ENCODE assay signal across 8 cellular contexts in genomic region chr2:203909946-203910476, GRCh38. TPM values are rescaled to one million over a fixed set of nuclear protein-coding genes. Genes with fewer than 3 reads are reported as not detected.
A peak's percentile ranks its signal among the peaks of the same experiment; 100 is the strongest.
DNase-seq lines count a peak whose midpoint lies in the region; ATAC-seq and TF ChIP-seq lines count a peak whose summit lies in the region.

No MANE protein-coding gene starts in this region.

- no peaks in the 10 kb centered on the region for H3K36me3 Mint-ChIP-seq in T-cell

- peak overlapping the region in 7 of 12 donors; percentile 14 to 54 (median 37) for H3K4me3 ChIP-seq in heart left ventricle
- peak overlapping the region; percentile 61 for H3K4me3 ChIP-seq in thoracic aorta

- H3K27ac ChIP-seq in heart left ventricle, result peak overlapping the region in 5 of 12 donors; percentile 2 to 58 (median 21)
- H3K27ac ChIP-seq in thoracic aorta, result no peak overlapping the region

- CTCF ChIA-PET in T-cell (lab: Charles Lee), result interaction anchor here (0.5 to 2.5 kb wide), 20 partner anchors 12 to 1336 kb away, joined by 3 to 24 read pairs (median 5); partner anchors contain the start of gene CTLA4 (in 2 of the 2)

- peaks cover 15 to 22% (median 22%) of the 10 kb centered on the region in 3 donors for H3K4me1 Mint-ChIP-seq in T-cell

- H3K4me3 Mint-ChIP-seq in T-cell, result no peak overlapping the region

- no peaks in the 10 kb centered on the region for H3K36me3 ChIP-seq in heart left ventricle
- no peaks in the 10 kb centered on the region for H3K36me3 ChIP-seq in thoracic aorta

- H3K4me1 ChIP-seq in heart left ventricle, result peaks cover 0 to 36% (median 8%) of the 10 kb centered on the region in 12 donors
- H3K4me1 ChIP-seq in thoracic aorta (ENCODE audit: control insufficient read depth in 1 of 2, low read depth in 2 of 2), result peaks cover 7 to 21% of the 10 kb centered on the region in 2 donors

- 42 to 54% (median 47%) methylated on average over 6 of the region's 6 CpGs for WGBS in heart left ventricle, 4 donors

- ATAC-seq in heart left ventricle (peak in 1 of 4 donors; percentile 4), Right ventricle myocardium inferior (no peak), T-cell (replicated peaks in 1 of 4) (no peak), thoracic aorta (ENCODE audit: insufficient number of reproducible peaks, low FRiP score, low read depth) (no peak), GM21528 (IDR thresholded peaks at IDR 0.05; ENCODE audit: low FRiP score, unreplicated experiment) (no peak), GM19455 (IDR thresholded peaks at IDR 0.05; ENCODE audit: unreplicated experiment) (no peak)

- peak overlapping the region; percentile 2 to 12 for H3K27ac Mint-ChIP-seq in T-cell

- H3K27me3 ChIP-seq in heart left ventricle, result no peaks in the 10 kb centered on the region
- H3K27me3 ChIP-seq in thoracic aorta (replicated peaks; ENCODE audit: insufficient read depth), result no peaks in the 10 kb centered on the region

- POLR2A ChIA-PET in T-cell (lab: Charles Lee), result interaction anchor here in 1 of 2 donors (0.9 kb wide), 1 partner anchor 190 kb away, joined by 5 read pairs; no protein-coding TSS in a partner anchor

- no peaks in the 10 kb centered on the region for H3K9me3 Mint-ChIP-seq in T-cell

- TF ChIP-seq POLR2A in heart left ventricle (IDR thresholded peaks at IDR 0.05), result no peak

- DNase-seq in heart left ventricle (no peak), Right ventricle myocardium inferior (ENCODE audit: missing footprints) (no peak), T-cell (no peak), kidney tubule cell (ENCODE audit: low spot score) (peak; percentile 8), thoracic aorta (ENCODE audit: low spot score) (no peak), HPDE6-E6E7 (ENCODE audit: extremely low spot score) (no peak)

- TF ChIP-seq CTCF in heart left ventricle (IDR thresholded peaks at IDR 0.05) (peak in 2 of 12 donors; percentile 3 to 33), thoracic aorta (IDR thresholded peaks at IDR 0.05) (no peak)

- intact Hi-C loops in heart left ventricle (cut with DNase I), result loop anchor here (2.0 to 10.0 kb wide), 11 partner anchors 85 to 685 kb away; partner anchors contain the start of gene CYP20A1 (in 1 of the 10)
- intact Hi-C loops in Right ventricle myocardium inferior (cut with DNase I), result loop anchor here (2.0 to 5.0 kb wide), 3 partner anchors 95 to 425 kb away; no protein-coding TSS in a partner anchor

- H3K9me3 ChIP-seq in heart left ventricle (no peaks in the 10 kb centered on the region), thoracic aorta (no peaks in the 10 kb centered on the region)

- H3K27me3 Mint-ChIP-seq in T-cell, result no peaks in the 10 kb centered on the region

RNA-seq across cellular contexts. Expression of gene ICOS, which starts 26.6 kb away (rescaled TPM):
- total RNA-seq in heart left ventricle (under 1 TPM in 2 of 9 donors, not detected in 7; 0.27 to 0.85 TPM), Right ventricle myocardium inferior (not detected), T-cell (10 to 100 TPM; 33.9 to 72.2 (median 41.9) TPM), thoracic aorta (1 to 10 TPM in 1 of 2 donors, not detected in 1; 2.0 TPM)
- under 1 TPM in 1 of 2 donors, not detected in 1; 0.04 TPM for polyA plus RNA-seq in heart left ventricle

RNA-seq across cellular contexts. Expression of gene CTLA4, which starts 42.4 kb away (rescaled TPM):
- total RNA-seq in heart left ventricle (1 to 10 TPM in 1 of 9 donors, under 1 TPM in 2, not detected in 6; 0.27 to 1.3 (median 0.50) TPM), Right ventricle myocardium inferior (0.19 TPM), T-cell (10 to 100 TPM; 11.9 to 56.2 (median 14.8) TPM), thoracic aorta (1 to 10 TPM in 1 of 2 donors, not detected in 1; 1.4 TPM)
- under 1 TPM in 1 of 2 donors, not detected in 1; 0.29 TPM for polyA plus RNA-seq in heart left ventricle

Comparison
In these comparisons a context has a peak if more than half of its experiments do, and no peak if none do; other contexts are left out.
1. RNA of gene ICOS, which starts 26.6 kb away (total RNA-seq): 33.9 to 72.2 TPM in T-cell; 2.0 TPM in thoracic aorta, 0.27 to 0.85 TPM in heart left ventricle and not detected in Right ventricle myocardium inferior (single experiment); every median in the first group is over 10 times any median in the second.
2. RNA of gene CTLA4, which starts 42.4 kb away (total RNA-seq): 11.9 to 56.2 TPM in T-cell; 1.4 TPM in thoracic aorta, 0.27 to 1.3 TPM in heart left ventricle and 0.19 TPM in Right ventricle myocardium inferior (single experiment); every median in the first group is over 4 times any median in the second.